In genomic region chr11:1887451-1888346, GRCh38 we compare ENCODE assay signal across 19 cellular contexts. TPM values are rescaled to one million over a fixed set of nuclear protein-coding genes. Genes with fewer than 3 reads are reported as not detected.
DNase-seq lines count a peak whose midpoint lies in the region; ATAC-seq, FAIRE-seq and TF ChIP-seq lines count a peak whose summit lies in the region.
"Had no signal": no experiment of that assay in that cellular context is flagged by ENCODE, and none has a peak within 500 bp of the region (broad histone marks: within the 10 kb centered on the region; RNA-seq: fewer than 3 reads in every experiment).

No MANE protein-coding gene starts in this region.

- no peaks in the 10 kb centered on the region for H3K27me3 ChIP-seq in RWPE2 (ENCODE audit: insufficient read depth, poor library complexity, severe bottlenecking)
- H3K27me3 ChIP-seq in thymus (ENCODE audit: control insufficient read depth, insufficient read depth) = no peaks in the 10 kb centered on the region

- no peaks in the 10 kb centered on the region for H3K36me3 ChIP-seq in RWPE2 (ENCODE audit: low read depth)
- H3K36me3 ChIP-seq in kidney (ENCODE audit: control insufficient read depth in 1 of 2, insufficient read depth in 2 of 2, low read length in 2 of 2) = no peaks in the 10 kb centered on the region
- peaks cover 21% of the 10 kb centered on the region for H3K36me3 ChIP-seq in thymus (ENCODE audit: control insufficient read depth, insufficient read depth)

- H3K4me3 Mint-ChIP-seq in activated naive CD8-positive, alpha-beta T cell = no peak overlapping the region
- H3K4me3 Mint-ChIP-seq in activated naive CD8-positive, alpha-beta T cell treated with anti-CD3 and anti-CD28 coated beads, Interleukin-2, amount 50 U/mL, for 24 hours = no peak overlapping the region
- H3K4me3 Mint-ChIP-seq: GM23338; stimulated activated memory B cell treated with anti-CD40 and anti-IgM and Interleukin-4, amounts not matched to agents 10 μg/mL and 1 μg/mL and 100 μg/mL, for 72 hours had no signal

- H3K27ac ChIP-seq in RWPE2 (ENCODE audit: poor library complexity, severe bottlenecking) = no peak overlapping the region
- H3K27ac ChIP-seq in kidney (ENCODE audit: low read depth in 2 of 2, low read length in 2 of 2) = no peak overlapping the region
- peak overlapping the region; percentile 42 for H3K27ac ChIP-seq in thymus (ENCODE audit: low read depth)

- H3K4me1 ChIP-seq in RWPE2 (ENCODE audit: insufficient read depth, poor library complexity, severe bottlenecking) (no peaks in the 10 kb centered on the region), kidney (ENCODE audit: control insufficient read depth in 1 of 2, insufficient read depth in 1 of 2, low read depth in 1 of 2, low read length in 2 of 2) (no peaks in the 10 kb centered on the region), thymus (ENCODE audit: control insufficient read depth, insufficient read depth, low read length) (peaks cover 6% of the 10 kb centered on the region)

- H3K4me1 Mint-ChIP-seq in activated naive CD8-positive, alpha-beta T cell (ENCODE audit: low read depth) = peaks cover 30% of the 10 kb centered on the region
- peaks cover 33% of the 10 kb centered on the region for H3K4me1 Mint-ChIP-seq in activated naive CD8-positive, alpha-beta T cell treated with anti-CD3 and anti-CD28 coated beads, Interleukin-2, amount 50 U/mL, for 24 hours
- H3K4me1 Mint-ChIP-seq: GM23338 had no signal

- H3K36me3 Mint-ChIP-seq in activated naive CD8-positive, alpha-beta T cell = no peaks in the 10 kb centered on the region
- H3K36me3 Mint-ChIP-seq in activated naive CD8-positive, alpha-beta T cell treated with anti-CD3 and anti-CD28 coated beads, Interleukin-2, amount 50 U/mL, for 24 hours (ENCODE audit: low read depth) = peaks cover 14% of the 10 kb centered on the region

- H3K27me3 Mint-ChIP-seq in activated naive CD8-positive, alpha-beta T cell = no peaks in the 10 kb centered on the region
- H3K27me3 Mint-ChIP-seq in activated naive CD8-positive, alpha-beta T cell treated with anti-CD3 and anti-CD28 coated beads, Interleukin-2, amount 50 U/mL, for 24 hours = no peaks in the 10 kb centered on the region
- H3K27me3 Mint-ChIP-seq: stimulated activated memory B cell treated with anti-CD40 and anti-IgM and Interleukin-4, amounts not matched to agents 10 μg/mL and 1 μg/mL and 100 μg/mL, for 72 hours had no signal

- peak overlapping the region; percentile 86 for H3K27ac Mint-ChIP-seq in activated naive CD8-positive, alpha-beta T cell
- H3K27ac Mint-ChIP-seq in activated naive CD8-positive, alpha-beta T cell treated with anti-CD3 and anti-CD28 coated beads, Interleukin-2, amount 50 U/mL, for 24 hours = no peak overlapping the region
- H3K27ac Mint-ChIP-seq: GM23338; stimulated activated memory B cell treated with anti-CD40 and anti-IgM and Interleukin-4, amounts not matched to agents 10 μg/mL and 1 μg/mL and 100 μg/mL, for 72 hours had no signal

- no peak overlapping the region for H3K4me3 ChIP-seq in RWPE2 (ENCODE audit: severe bottlenecking)
- H3K4me3 ChIP-seq in kidney (ENCODE audit: low read length in 2 of 2) = no peak overlapping the region
- no peak overlapping the region for H3K4me3 ChIP-seq in thymus (ENCODE audit: low read length)
- H3K4me3 ChIP-seq: GM23338, lung had no signal

- ATAC-seq in activated naive CD8-positive, alpha-beta T cell treated with anti-CD3 and anti-CD28 coated beads, Interleukin-2, amount 50 U/mL, for 24 hours = no peak
- ATAC-seq in RWPE2 (ENCODE audit: low read depth) = no peak
- no peak for ATAC-seq in HG03097 (IDR thresholded peaks at IDR 0.05; ENCODE audit: low FRiP score, unreplicated experiment)
- ATAC-seq: GM23338; stimulated activated memory B cell treated with anti-CD40 and anti-IgM and Interleukin-4, amounts not matched to agents 10 μg/mL and 1 μg/mL and 100 μg/mL, for 72 hours had no signal

- TF ChIP-seq CTCF in RWPE2 (IDR thresholded peaks at IDR 0.05; ENCODE audit: poor library complexity, severe bottlenecking) (no peak), kidney (IDR thresholded peaks at IDR 0.05; ENCODE audit: borderline replicate concordance, extremely low read depth, insufficient read depth) (no peak)

- WGBS in thymus = 86% methylated on average over 11 of the region's 11 CpGs

- no peaks in the 10 kb centered on the region for H3K9me3 Mint-ChIP-seq in activated naive CD8-positive, alpha-beta T cell (ENCODE audit: low read depth)
- H3K9me3 Mint-ChIP-seq in activated naive CD8-positive, alpha-beta T cell treated with anti-CD3 and anti-CD28 coated beads, Interleukin-2, amount 50 U/mL, for 24 hours = no peaks in the 10 kb centered on the region
- H3K9me3 Mint-ChIP-seq: GM23338 had no signal

- DNase-seq in activated naive CD8-positive, alpha-beta T cell treated with anti-CD3 and anti-CD28 coated beads, Interleukin-2, amount 50 U/mL, for 24 hours = no peak
- DNase-seq in RWPE2 (ENCODE audit: low spot score) (peak; percentile 45), kidney (peak; percentile 56), NCI-H1417 treated with DMSO at 0.1 percent for 48 hours (lab: John Stamatoyannopoulos, UW) (no peak), germinal center (ENCODE audit: low spot score) (no peak)
- DNase-seq: activated CD4-positive, alpha-beta T cell treated with anti-CD3 and anti-CD28 coated beads for 1 hour; AML-193; foreskin melanocyte had no signal

- no peaks in the 10 kb centered on the region for H3K9me3 ChIP-seq in RWPE2 (ENCODE audit: severe bottlenecking)
- no peaks in the 10 kb centered on the region for H3K9me3 ChIP-seq in kidney (ENCODE audit: control insufficient read depth in 1 of 2, low read length in 2 of 2)
- no peaks in the 10 kb centered on the region for H3K9me3 ChIP-seq in thymus (ENCODE audit: control insufficient read depth)
- H3K9me3 ChIP-seq: neutrophil had no signal

- no peak overlapping the region for H3K9ac ChIP-seq in kidney (ENCODE audit: low read length in 2 of 2)

- intact Hi-C loops in kidney (cut with DNase I) = no loop called here

- FAIRE-seq in kidney (lab: Jason Lieb, UNC) = no peak
- FAIRE-seq: endometrium had no signal

RNA-seq across cellular contexts. Expression of gene PRR33, which starts 4.0 kb away (rescaled TPM):
- not detected for total RNA-seq in kidney
- not detected for polyA plus RNA-seq in kidney (ENCODE audit: insufficient read depth, low read depth, low replicate concordance)
- polyA plus RNA-seq in thymus = 0.18 TPM
- total RNA-seq: GM23338; lung; RPMI7951; T-helper 1 cell treated with Interleukin-12 subunit alpha and Interleukin-12 subunit beta and Interleukin-4 antibody, amounts not matched to agents 30 ng/mL and 1 ng/mL, for 36 hours; ureter had no signal
- polyA plus RNA-seq: GM23338 had no signal

RNA-seq across cellular contexts. Expression of gene TNNT3, which starts 31.8 kb away (rescaled TPM):
- total RNA-seq in kidney = 0.60 TPM
- polyA plus RNA-seq in kidney (ENCODE audit: insufficient read depth, low read depth, low replicate concordance) (not detected), thymus (44.9 TPM)
- total RNA-seq: GM23338, RPMI7951 had no signal
- polyA plus RNA-seq: GM23338 had no signal

RNA-seq across cellular contexts. Expression of gene LSP1, which starts 34.8 kb away (rescaled TPM):
- 26.1 TPM for total RNA-seq in kidney
- polyA plus RNA-seq in kidney (ENCODE audit: insufficient read depth, low read depth, low replicate concordance) (8.4 TPM), thymus (138 TPM)
- total RNA-seq: GM23338 had no signal

RNA-seq across cellular contexts. Expression of gene TNNI2, which starts 48.9 kb away (rescaled TPM):
- total RNA-seq in kidney = 1.3 TPM
- polyA plus RNA-seq in kidney (ENCODE audit: insufficient read depth, low read depth, low replicate concordance) = not detected
- 13.4 TPM for polyA plus RNA-seq in thymus
- total RNA-seq: GM23338; T-helper 1 cell treated with Interleukin-12 subunit alpha and Interleukin-12 subunit beta and Interleukin-4 antibody, amounts not matched to agents 30 ng/mL and 1 ng/mL, for 36 hours had no signal
- polyA plus RNA-seq: GM23338 had no signal

RNA-seq across cellular contexts. Expression of gene SYT8, which starts 52.9 kb away (rescaled TPM):
- 1.7 TPM for total RNA-seq in kidney
- polyA plus RNA-seq in kidney (ENCODE audit: insufficient read depth, low read depth, low replicate concordance) (1.2 TPM), thymus (9.8 TPM)
- total RNA-seq: GM23338; RPMI7951; T-helper 1 cell treated with Interleukin-12 subunit alpha and Interleukin-12 subunit beta and Interleukin-4 antibody, amounts not matched to agents 30 ng/mL and 1 ng/mL, for 36 hours had no signal
- polyA plus RNA-seq: GM23338 had no signal

Comparison
In these comparisons a context has a peak if more than half of its experiments do, and no peak if none do; other contexts are left out.
1. DNase-seq: peak in RWPE2 (single experiment) and kidney (single experiment); none in activated naive CD8-positive, alpha-beta T cell treated with anti-CD3 and anti-CD28 coated beads, Interleukin-2, amount 50 U/mL, for 24 hours (single experiment), NCI-H1417 treated with DMSO at 0.1 percent for 48 hours (single experiment) and germinal center (single experiment).
2. RNA of gene TNNT3, which starts 31.8 kb away (polyA plus RNA-seq): 44.9 TPM in thymus (single experiment); not detected in kidney (single experiment); every median in the first group is over 10 times any median in the second.
3. RNA of gene LSP1, which starts 34.8 kb away (polyA plus RNA-seq): 138 TPM in thymus (single experiment); 8.4 TPM in kidney (single experiment); every median in the first group is over 10 times any median in the second.